ENCODE assay signal across 27 cellular contexts in genomic region chr12:74964390-74964789, GRCh38.
"Had no signal": no experiment of that assay in that cellular context is flagged by ENCODE, and none has a peak within 500 bp of the region (broad histone marks: within the 10 kb centered on the region; RNA-seq: fewer than 3 reads in every experiment).

No MANE protein-coding gene starts in this region.

- H3K9me3 ChIP-seq: mucosa of descending colon, ovary, sigmoid colon, tibial nerve, upper lobe of left lung had no signal

- H3K4me3 ChIP-seq: heart left ventricle, left lung, lung, mucosa of descending colon, ovary, sigmoid colon, tibial nerve, upper lobe of left lung had no signal

- H3K27me3 ChIP-seq: heart left ventricle, left lung, ovary, sigmoid colon, tibial nerve, upper lobe of left lung had no signal

- ATAC-seq: heart left ventricle; left cardiac atrium; mucosa of descending colon; naive thymus-derived CD4-positive, alpha-beta T cell; natural killer cell treated with Interleukin-12 subunit alpha and Interleukin-12 subunit beta and Interleukin-15 and Interleukin-18, amount 100 ng/mL, for 72 hours; right cardiac atrium; stimulated activated memory B cell treated with anti-CD40 and anti-IgM and Interleukin-4, amounts not matched to agents 10 μg/mL and 1 μg/mL and 100 μg/mL, for 72 hours; stimulated activated naive CD8-positive, alpha-beta T cell treated with anti-CD3 and anti-CD28 coated beads, Interleukin-15, amount 100 ng/mL, for 72 hours had no signal

- H3K4me3 Mint-ChIP-seq: mesothelial cell of epicardium; naive thymus-derived CD4-positive, alpha-beta T cell; natural killer cell treated with Interleukin-12 subunit alpha and Interleukin-12 subunit beta and Interleukin-15 and Interleukin-18, amount 100 ng/mL, for 72 hours; stimulated activated memory B cell treated with anti-CD40 and anti-IgM and Interleukin-4, amounts not matched to agents 10 μg/mL and 1 μg/mL and 100 μg/mL, for 72 hours; stimulated activated naive CD8-positive, alpha-beta T cell treated with anti-CD3 and anti-CD28 coated beads, Interleukin-15, amount 100 ng/mL, for 72 hours had no signal

- H3K27ac ChIP-seq: heart left ventricle, ovary, sigmoid colon, tibial nerve, upper lobe of left lung had no signal

- H3K27me3 Mint-ChIP-seq: naive thymus-derived CD4-positive, alpha-beta T cell; natural killer cell treated with Interleukin-12 subunit alpha and Interleukin-12 subunit beta and Interleukin-15 and Interleukin-18, amount 100 ng/mL, for 72 hours; progenitor cell of endocrine pancreas; stimulated activated memory B cell treated with anti-CD40 and anti-IgM and Interleukin-4, amounts not matched to agents 10 μg/mL and 1 μg/mL and 100 μg/mL, for 72 hours; stimulated activated naive CD8-positive, alpha-beta T cell treated with anti-CD3 and anti-CD28 coated beads, Interleukin-15, amount 100 ng/mL, for 72 hours had no signal

- FAIRE-seq: small intestine, urothelium cell line had no signal

- DNase-seq: heart left ventricle; islet precursor cell; left cardiac atrium; left lung; mesendoderm; mucosa of descending colon; naive thymus-derived CD4-positive, alpha-beta T cell; ovary; retina; right cardiac atrium; sigmoid colon; small intestine; stimulated activated CD4-positive, alpha-beta T cell treated with anti-CD3 and anti-CD28 coated beads, Interleukin-1b, Interleukin-23, amount 100 ng/mL, for 48 hours; stimulated activated CD4-positive, alpha-beta T cell treated with anti-CD3 and anti-CD28 coated beads, Interleukin-2, amount 100 ng/mL, for 48 hours; stimulated activated CD4-positive, alpha-beta T cell treated with anti-CD3 and anti-CD28 coated beads, Interleukin-4, amount 100 ng/mL, for 4 hours; stimulated activated CD8-positive, alpha-beta memory T cell treated with anti-CD3 and anti-CD28 coated beads, Interleukin-4, amount 100 ng/mL, for 48 hours; stimulated activated naive CD4-positive, alpha-beta T cell treated with Interleukin-2 at 50 U/mL for 16 hours; stimulated activated naive CD8-positive, alpha-beta T cell treated with anti-CD3 and anti-CD28 coated beads, Interleukin-15, amount 100 ng/mL, for 72 hours; substantia nigra; upper lobe of left lung had no signal

- H3K36me3 Mint-ChIP-seq: naive thymus-derived CD4-positive, alpha-beta T cell; natural killer cell treated with Interleukin-12 subunit alpha and Interleukin-12 subunit beta and Interleukin-15 and Interleukin-18, amount 100 ng/mL, for 72 hours; stimulated activated memory B cell treated with anti-CD40 and anti-IgM and Interleukin-4, amounts not matched to agents 10 μg/mL and 1 μg/mL and 100 μg/mL, for 72 hours had no signal

- H3K4me1 ChIP-seq: heart left ventricle, left lung, sigmoid colon, tibial nerve, upper lobe of left lung had no signal

- H3K4me1 Mint-ChIP-seq: naive thymus-derived CD4-positive, alpha-beta T cell; stimulated activated memory B cell treated with anti-CD40 and anti-IgM and Interleukin-4, amounts not matched to agents 10 μg/mL and 1 μg/mL and 100 μg/mL, for 72 hours; stimulated activated naive CD8-positive, alpha-beta T cell treated with anti-CD3 and anti-CD28 coated beads, Interleukin-15, amount 100 ng/mL, for 72 hours had no signal

- H3K27ac Mint-ChIP-seq: naive thymus-derived CD4-positive, alpha-beta T cell; natural killer cell treated with Interleukin-12 subunit alpha and Interleukin-12 subunit beta and Interleukin-15 and Interleukin-18, amount 100 ng/mL, for 72 hours; stimulated activated memory B cell treated with anti-CD40 and anti-IgM and Interleukin-4, amounts not matched to agents 10 μg/mL and 1 μg/mL and 100 μg/mL, for 72 hours; stimulated activated naive CD8-positive, alpha-beta T cell treated with anti-CD3 and anti-CD28 coated beads, Interleukin-15, amount 100 ng/mL, for 72 hours had no signal

- H3K36me3 ChIP-seq: heart left ventricle, left lung, ovary, sigmoid colon, tibial nerve, upper lobe of left lung had no signal
